In genomic region chr2:47783491-47784330, GRCh38 we compare ENCODE assay signal across 8 cellular contexts. TPM values are rescaled to one million over a fixed set of nuclear protein-coding genes. Genes with fewer than 3 reads are reported as not detected.
DNase-seq lines count a peak whose midpoint lies in the region; ATAC-seq and TF ChIP-seq lines count a peak whose summit lies in the region.

No MANE protein-coding gene starts in this region.

- ATAC-seq in GM21529 (IDR thresholded peaks at IDR 0.05; ENCODE audit: unreplicated experiment) (peak; percentile 31), IMR-90 (ENCODE audit: low read depth) (peak; percentile 40)
- ATAC-seq in stimulated activated naive CD8-positive, alpha-beta T cell treated with anti-CD3 and anti-CD28 coated beads, Interleukin-15, amount 100 ng/mL, for 72 hours, result peak; percentile 63

- intact Hi-C loops in IMR-90 (cut with micrococcal nuclease), result loop anchor here (5.0 kb wide), 1 partner anchor 324 kb away; no protein-coding TSS in a partner anchor
- intact Hi-C loops in activated T-helper 2 cell treated with anti-CD3 and anti-CD28 coated beads, Interferon-gamma antibody, Interleukin-2, Interleukin-4, amounts not matched to agents 10 μg/mL and 5 μg/mL and 100 μg/mL, durations not matched to agents 14 hours and 24 hours and 36 hours (cut with micrococcal nuclease), result loop anchor here (1.0 kb wide), 1 partner anchor 123 kb away; the partner anchor contains the start of gene FBXO11

- dilution Hi-C loops in IMR-90 (cut with HindIII; ENCODE audit: low sequenced_read_pairs, unreplicated experiment), result no loop called here

- H3K79me1 ChIP-seq in IMR-90 (ENCODE audit: low read depth in 1 of 2, low read length in 2 of 2), result peaks cover 7 to 35% of the 10 kb centered on the region in 2 experiments

- no peak for TF ChIP-seq EP300 in neural cell (conservative IDR thresholded peaks at IDR 0.05; ENCODE audit: poor library complexity, severe bottlenecking)

- TF ChIP-seq POLR2A in IMR-90 (IDR thresholded peaks at IDR 0.05; ENCODE audit: low read depth, low read length), result no peak

- H4K5ac ChIP-seq in IMR-90 (ENCODE audit: low read depth, low read length), result no peak overlapping the region

- no peak overlapping the region for H2BK15ac ChIP-seq in IMR-90 (ENCODE audit: low read depth, low read length)

- no peak overlapping the region for H4K91ac ChIP-seq in IMR-90 (ENCODE audit: insufficient read depth, low read depth, low read length)

- peak overlapping the region; percentile 81 for H3K9ac ChIP-seq in IMR-90 (ENCODE audit: low read depth, low read length)
- peak overlapping the region; percentile 93 for H3K9ac ChIP-seq in neural cell (ENCODE audit: low read length)

- H3K79me2 ChIP-seq in neural cell (replicated peaks; ENCODE audit: insufficient read depth, low read length), result peaks cover 41% of the 10 kb centered on the region

- WGBS in IMR-90 (ENCODE audit: extremely low coverage in 2 of 2, insufficient read length in 1 of 2), 2 experiments, result 1% methylated on average over 31 of the region's 71 CpGs; no CpG with 5 or more reads in 1 of the 2 experiments

- no peak for TF ChIP-seq RAD21 in IMR-90 (IDR thresholded peaks at IDR 0.05; ENCODE audit: low read length)
- TF ChIP-seq RAD21 in neural cell (conservative IDR thresholded peaks at IDR 0.05), result no peak

- no peaks in the 10 kb centered on the region for H3K27me3 Mint-ChIP-seq in activated T-helper 2 cell treated with anti-CD3 and anti-CD28 coated beads, Interferon-gamma antibody, Interleukin-2, Interleukin-4, amounts not matched to agents 10 μg/mL and 5 μg/mL and 100 μg/mL, durations not matched to agents 14 hours and 24 hours and 36 hours (ENCODE audit: low read depth)
- no peaks in the 10 kb centered on the region for H3K27me3 Mint-ChIP-seq in stimulated activated naive CD8-positive, alpha-beta T cell treated with anti-CD3 and anti-CD28 coated beads, Interleukin-15, amount 100 ng/mL, for 72 hours

- H3K9me3 Mint-ChIP-seq in activated T-helper 2 cell treated with anti-CD3 and anti-CD28 coated beads, Interferon-gamma antibody, Interleukin-2, Interleukin-4, amounts not matched to agents 10 μg/mL and 5 μg/mL and 100 μg/mL, durations not matched to agents 14 hours and 24 hours and 36 hours, result no peaks in the 10 kb centered on the region
- H3K9me3 Mint-ChIP-seq in stimulated activated naive CD8-positive, alpha-beta T cell treated with anti-CD3 and anti-CD28 coated beads, Interleukin-15, amount 100 ng/mL, for 72 hours, result no peaks in the 10 kb centered on the region

- H2BK20ac ChIP-seq in IMR-90 (ENCODE audit: low read depth, low read length), result no peak overlapping the region

- in situ Hi-C loops in IMR-90 (cut with MboI; ENCODE audit: low sequenced_read_pairs), result no loop called here

- H3K9me1 ChIP-seq in IMR-90 (ENCODE audit: insufficient read depth, low read length), result peaks cover 8% of the 10 kb centered on the region; the same call in 1 of the 2 replicates

- no peak for TF ChIP-seq CTCF in IMR-90 (conservative IDR thresholded peaks at IDR 0.05; ENCODE audit: low read depth, low read length)
- no peak for TF ChIP-seq CTCF in fibroblast of pulmonary artery (IDR thresholded peaks at IDR 0.05; ENCODE audit: low read length, missing control alignments)
- TF ChIP-seq CTCF in neural cell (IDR thresholded peaks at IDR 0.05; ENCODE audit: poor library complexity, severe bottlenecking), result no peak

- H3K4me3 ChIP-seq in IMR-90 (ENCODE audit: insufficient read depth, low read depth, low read length) (peak overlapping the region; percentile 94), fibroblast of pulmonary artery (replicated peaks; ENCODE audit: low read depth, low read length) (peak overlapping the region; percentile 82), neural cell (ENCODE audit: low read length) (peak overlapping the region; percentile 88)

- no peak overlapping the region for H3K4ac ChIP-seq in IMR-90 (ENCODE audit: low read depth, low read length)

- H2AK9ac ChIP-seq in IMR-90 (replicated peaks; ENCODE audit: low read depth, low read length, poor library complexity), result peak overlapping the region; percentile 92

- H3F3A ChIP-seq in neural cell (ENCODE audit: insufficient read depth, low read length, poor library complexity, severe bottlenecking), result no peaks in the 10 kb centered on the region

- H3K9me2 ChIP-seq in neural cell (ENCODE audit: insufficient read depth, low read length), result no peaks in the 10 kb centered on the region

- peaks cover 4% of the 10 kb centered on the region for H3K4me1 ChIP-seq in IMR-90 (ENCODE audit: control insufficient read depth, insufficient read depth, low read length)

- H2AK5ac ChIP-seq in IMR-90 (ENCODE audit: low read depth, low read length), result no peak overlapping the region

- peaks cover 29% of the 10 kb centered on the region for H3K36me3 Mint-ChIP-seq in activated T-helper 2 cell treated with anti-CD3 and anti-CD28 coated beads, Interferon-gamma antibody, Interleukin-2, Interleukin-4, amounts not matched to agents 10 μg/mL and 5 μg/mL and 100 μg/mL, durations not matched to agents 14 hours and 24 hours and 36 hours (ENCODE audit: low read depth)

- H3K27ac ChIP-seq in IMR-90 (ENCODE audit: insufficient read depth, low read length), result peak overlapping the region; percentile 86
- peak overlapping the region; percentile 88 for H3K27ac ChIP-seq in neural cell (ENCODE audit: low read length)

- peak overlapping the region; percentile 22; the same call in 1 of the 2 replicates for H3K23ac ChIP-seq in IMR-90 (ENCODE audit: low read depth, low read length)

- no peaks in the 10 kb centered on the region for H3K36me3 ChIP-seq in IMR-90 (ENCODE audit: control insufficient read depth, insufficient read depth, low read length)
- H3K36me3 ChIP-seq in neural cell (ENCODE audit: insufficient read depth, low read length), result no peaks in the 10 kb centered on the region

- H3K27ac Mint-ChIP-seq in activated T-helper 2 cell treated with anti-CD3 and anti-CD28 coated beads, Interferon-gamma antibody, Interleukin-2, Interleukin-4, amounts not matched to agents 10 μg/mL and 5 μg/mL and 100 μg/mL, durations not matched to agents 14 hours and 24 hours and 36 hours, result peak overlapping the region; percentile 82
- peak overlapping the region; percentile 86 to 97 for H3K27ac Mint-ChIP-seq in stimulated activated naive CD8-positive, alpha-beta T cell treated with anti-CD3 and anti-CD28 coated beads, Interleukin-15, amount 100 ng/mL, for 72 hours

- CTCF ChIA-PET in IMR-90 (lab: Yijun Ruan, JAX), result interaction anchor here (0.6 to 1.4 kb wide), 3 partner anchors 16 to 395 kb away, joined by 3 to 7 read pairs (median 4); no protein-coding TSS in a partner anchor

- no TSS peak for BruUV-seq in IMR-90 (replicated peaks; lab: Mats Ljungman, UMichigan)

- H2AFZ ChIP-seq in IMR-90 (replicated peaks; ENCODE audit: low read length, poor library complexity) (peak overlapping the region; percentile 95), neural cell (ENCODE audit: low read depth, low read length) (peak overlapping the region; percentile 76)

- no peak overlapping the region for H3K56ac ChIP-seq in IMR-90 (ENCODE audit: extremely low read depth, insufficient read depth, low read length)

- H4K8ac ChIP-seq in IMR-90 (ENCODE audit: low read depth in 2 of 2, low read length in 2 of 2), result no peak overlapping the region; a peak in 1 of 4 replicates

- no peak overlapping the region for H3K14ac ChIP-seq in IMR-90 (replicated peaks; ENCODE audit: low read depth, low read length)

- H3K9me3 ChIP-seq in IMR-90 (ENCODE audit: control insufficient read depth, insufficient read depth, low read length) (no peaks in the 10 kb centered on the region), neural cell (ENCODE audit: low read length) (no peaks in the 10 kb centered on the region)

- peak overlapping the region; percentile 53 for H2BK5ac ChIP-seq in IMR-90 (ENCODE audit: low read depth, low read length, poor library complexity, severe bottlenecking)

- DNase-seq in DMS114 treated with DMSO at 0.1 percent for 48 hours (lab: John Stamatoyannopoulos, UW; ENCODE audit: unreplicated experiment), result peak; percentile 78
- peak; percentile 32 for DNase-seq in IMR-90
- peak; percentile 74 for DNase-seq in RKO (ENCODE audit: low spot score)
- DNase-seq in activated T-helper 2 cell treated with anti-CD3 and anti-CD28 coated beads, Interferon-gamma antibody, Interleukin-2, Interleukin-4, amounts not matched to agents 10 μg/mL and 5 μg/mL and 100 μg/mL, durations not matched to agents 14 hours and 24 hours and 36 hours (ENCODE audit: low spot score), result peak; percentile 58
- peak; percentile 43 for DNase-seq in fibroblast of pulmonary artery (ENCODE audit: low read depth)
- peak; percentile 58 to 71 for DNase-seq in stimulated activated naive CD8-positive, alpha-beta T cell treated with anti-CD3 and anti-CD28 coated beads, Interleukin-15, amount 100 ng/mL, for 72 hours

- peaks cover 9% of the 10 kb centered on the region for H3K4me1 Mint-ChIP-seq in activated T-helper 2 cell treated with anti-CD3 and anti-CD28 coated beads, Interferon-gamma antibody, Interleukin-2, Interleukin-4, amounts not matched to agents 10 μg/mL and 5 μg/mL and 100 μg/mL, durations not matched to agents 14 hours and 24 hours and 36 hours (ENCODE audit: low read depth)
- H3K4me1 Mint-ChIP-seq in stimulated activated naive CD8-positive, alpha-beta T cell treated with anti-CD3 and anti-CD28 coated beads, Interleukin-15, amount 100 ng/mL, for 72 hours, result peaks cover 33% of the 10 kb centered on the region

- no peak overlapping the region for H3K18ac ChIP-seq in IMR-90 (ENCODE audit: low read depth, low read length)

- H3K4me3 Mint-ChIP-seq in activated T-helper 2 cell treated with anti-CD3 and anti-CD28 coated beads, Interferon-gamma antibody, Interleukin-2, Interleukin-4, amounts not matched to agents 10 μg/mL and 5 μg/mL and 100 μg/mL, durations not matched to agents 14 hours and 24 hours and 36 hours (ENCODE audit: low read depth), result peak overlapping the region; percentile 88
- peak overlapping the region; percentile 94 for H3K4me3 Mint-ChIP-seq in stimulated activated naive CD8-positive, alpha-beta T cell treated with anti-CD3 and anti-CD28 coated beads, Interleukin-15, amount 100 ng/mL, for 72 hours

- H4K20me1 ChIP-seq in IMR-90 (ENCODE audit: insufficient read depth, low read length), result peaks cover 43% of the 10 kb centered on the region
- no peaks in the 10 kb centered on the region for H4K20me1 ChIP-seq in neural cell (ENCODE audit: insufficient read depth)

- H2BK120ac ChIP-seq in IMR-90 (ENCODE audit: low read depth, low read length), result no peak overlapping the region

- H3K4me2 ChIP-seq in IMR-90 (ENCODE audit: low read depth, low read length) (peak overlapping the region; percentile 84), neural cell (ENCODE audit: low read length) (peak overlapping the region; percentile 80)

- H3K27me3 ChIP-seq in IMR-90 (ENCODE audit: control insufficient read depth, insufficient read depth, low read length) (no peaks in the 10 kb centered on the region), neural cell (ENCODE audit: insufficient read depth, low read depth, low read length) (no peaks in the 10 kb centered on the region)

- POLR2A ChIA-PET in IMR-90 (lab: Charles Lee; ENCODE audit: unreplicated experiment), result interaction anchor here (0.7 kb wide), 1 partner anchor 687 kb away, joined by 8 read pairs; no protein-coding TSS in a partner anchor

RNA-seq across cellular contexts. Expression of gene MSH6, which starts 0.8 kb away (rescaled TPM):
- 48.9 and 72.5 TPM in 2 replicates for total RNA-seq in IMR-90 (2012; rRNA removed)
- polyA plus RNA-seq in IMR-90 (2012; rRNA removed), result 14.5 and 17.1 TPM in 2 replicates
- polyA plus RNA-seq in IMR-90 (2012; cell fraction: cytosol; rRNA removed), result 3.5 and 5.5 TPM in 2 replicates
- 4.4 and 9.3 TPM in 2 replicates for polyA plus RNA-seq in IMR-90 (2012; cell fraction: nucleus; rRNA removed; ENCODE audit: low replicate concordance)
- total RNA-seq in activated T-helper 2 cell treated with anti-CD3 and anti-CD28 coated beads, Interferon-gamma antibody, Interleukin-2, Interleukin-4, amounts not matched to agents 10 μg/mL and 5 μg/mL and 100 μg/mL, durations not matched to agents 14 hours and 24 hours and 36 hours, result 119 and 132 TPM in 2 replicates
- 48.5 and 60.3 TPM in 2 replicates for polyA plus RNA-seq in neural cell
- polyA minus RNA-seq in neural cell, result 84.2 and 109 TPM in 2 replicates

Comparison
In these comparisons a context has a peak if more than half of its experiments do, and no peak if none do; other contexts are left out.
1. Peak in every context shown above with its lines: DNase-seq, ATAC-seq, H3K4me3 ChIP-seq and H3K27ac ChIP-seq.